Comparison of ENCODE assay signal across 23 cellular contexts in genomic region chrX:154467556-154467955, GRCh38.
"Had no signal": no experiment of that assay in that cellular context is flagged by ENCODE, and none has a peak within 500 bp of the region (broad histone marks: within the 10 kb centered on the region; RNA-seq: fewer than 3 reads in every experiment).

No MANE protein-coding gene starts in this region.

- H3K79me2 ChIP-seq: hepatocyte had no signal

- H3K4me3 ChIP-seq: coronary artery, dorsolateral prefrontal cortex, esophagus muscularis mucosa, gastroesophageal sphincter, heart left ventricle, hepatocyte, left lung, lower lobe of right lung had no signal

- H3K27ac ChIP-seq: coronary artery, dorsolateral prefrontal cortex, esophagus muscularis mucosa, foreskin keratinocyte, gastroesophageal sphincter, heart left ventricle, hepatocyte, left lung, lower lobe of right lung had no signal

- H3K27me3 ChIP-seq: esophagus muscularis mucosa, foreskin keratinocyte, gastroesophageal sphincter, heart left ventricle, hepatocyte, left lung had no signal

- DNase-seq: dermis blood vessel endothelial cell; dorsolateral prefrontal cortex; effector CD4-positive, alpha-beta T cell; effector memory CD4-positive, alpha-beta T cell; foreskin keratinocyte; hypothalamus; immature natural killer cell; islet precursor cell; kidney glomerular epithelial cell; left lung; left ventricle myocardium superior; lower lobe of right lung; mesendoderm; midbrain had no signal

- ATAC-seq: foreskin keratinocyte, gastroesophageal sphincter, heart left ventricle, left lung, left ventricle myocardium superior, lower lobe of right lung had no signal

- FAIRE-seq: colon, endothelial cell of umbilical vein, frontal cortex, kidney had no signal

- H2AFZ ChIP-seq: hepatocyte had no signal

- H3K9me3 ChIP-seq: esophagus muscularis mucosa, gastroesophageal sphincter, heart left ventricle, left lung, lower lobe of right lung had no signal

- H3K4me2 ChIP-seq: hepatocyte had no signal

- H3K4me1 ChIP-seq: esophagus muscularis mucosa, foreskin keratinocyte, gastroesophageal sphincter, heart left ventricle, left lung, lower lobe of right lung had no signal
